ENCODE assay signal across 24 cellular contexts in genomic region chr5:81772488-81772887, GRCh38.
"Had no signal": no experiment of that assay in that cellular context is flagged by ENCODE, and none has a peak within 500 bp of the region (broad histone marks: within the 10 kb centered on the region; RNA-seq: fewer than 3 reads in every experiment).

No MANE protein-coding gene starts in this region.

- H3K27me3 ChIP-seq: colonic mucosa, gastrocnemius medialis, right atrium auricular region, testis, transverse colon, upper lobe of right lung, uterus had no signal

- H3K27ac ChIP-seq: colonic mucosa, lower lobe of right lung, prostate gland, transverse colon, upper lobe of right lung had no signal

- H3K4me3 ChIP-seq: colonic mucosa, gastrocnemius medialis, lower lobe of right lung, prostate gland, right atrium auricular region, smooth muscle cell, testis, transverse colon, upper lobe of right lung, uterus had no signal

- H3K9me3 ChIP-seq: colonic mucosa, gastrocnemius medialis, lower lobe of right lung, prostate gland, testis, transverse colon, upper lobe of right lung, uterus had no signal

- DNase-seq: colonic mucosa; dermis blood vessel endothelial cell; effector memory CD4-positive, alpha-beta T cell; erythroblast; gastrocnemius medialis; head of caudate nucleus; left ventricle myocardium superior; lower lobe of right lung; naive thymus-derived CD8-positive, alpha-beta T cell; nephron progenitor cell; nucleus accumbens; stimulated activated CD4-positive, alpha-beta T cell treated with anti-CD3 and anti-CD28 coated beads, Interleukin-12 subunit alpha, Interleukin-12 subunit beta, amount 100 ng/mL, for 4 hours; stimulated activated CD4-positive, alpha-beta T cell treated with anti-CD3 and anti-CD28 coated beads, Interleukin-1b, Interleukin-23, amount 100 ng/mL, for 48 hours; stimulated activated CD4-positive, alpha-beta T cell treated with anti-CD3 and anti-CD28 coated beads, Interleukin-4, amount 100 ng/mL, for 1 hour; stimulated activated CD8-positive, alpha-beta memory T cell treated with anti-CD3 and anti-CD28 coated beads, Interleukin-4, amount 100 ng/mL, for 48 hours; stimulated activated naive CD4-positive, alpha-beta T cell; stimulated activated naive CD8-positive, alpha-beta T cell treated with anti-CD3 and anti-CD28 coated beads, Interleukin-15, amount 100 ng/mL, for 72 hours; testis; transverse colon; upper lobe of right lung; uterus had no signal

- H3K36me3 ChIP-seq: colonic mucosa, gastrocnemius medialis, lower lobe of right lung, prostate gland, right atrium auricular region, transverse colon, upper lobe of right lung, uterus had no signal

- H3K4me1 ChIP-seq: colonic mucosa, lower lobe of right lung, prostate gland, right atrium auricular region, testis, upper lobe of right lung, uterus had no signal

- ATAC-seq: lower lobe of right lung; naive thymus-derived CD8-positive, alpha-beta T cell; stimulated activated naive CD8-positive, alpha-beta T cell treated with anti-CD3 and anti-CD28 coated beads, Interleukin-15, amount 100 ng/mL, for 72 hours; upper lobe of right lung had no signal
